ENCODE assay signal across 8 cellular contexts in genomic region chr9:128419061-128419925, GRCh38.
DNase-seq lines count a peak whose midpoint lies in the region; ATAC-seq lines count a peak whose summit lies in the region.

No MANE protein-coding gene starts in this region.

- H3K4me3 ChIP-seq in skeletal muscle cell (ENCODE audit: low read depth, low read length): peak overlapping the region; percentile 89

- peaks cover 12% of the 10 kb centered on the region for H3K4me1 Mint-ChIP-seq in activated T-cell treated with anti-CD3 and anti-CD28 coated beads, Interleukin-2, amount 50 U/mL, for 24 hours (ENCODE audit: low read depth)

- DNase-seq in activated T-cell treated with anti-CD3 and anti-CD28 coated beads, Interleukin-2, amount 50 U/mL, for 24 hours: peak; percentile 48
- no peak for DNase-seq in activated T-cell treated with anti-CD3 and anti-CD28 coated beads, Interleukin-2, amount 50 U/mL, for 1 hour
- DNase-seq in SHP77 treated with DMSO at 0.1 percent for 48 hours (lab: John Stamatoyannopoulos, UW) (peak; percentile 29), epithelial cell of prostate (ENCODE audit: low read depth, low spot score) (no peak), skeletal muscle cell (ENCODE audit: low read depth) (no peak), cortex of kidney (lab: John Stamatoyannopoulos, UW) (no peak)

- peak overlapping the region; percentile 84 for H3K27ac ChIP-seq in epithelial cell of prostate

- peaks cover 43% of the 10 kb centered on the region for H3K27me3 Mint-ChIP-seq in activated T-cell treated with anti-CD3 and anti-CD28 coated beads, Interleukin-2, amount 50 U/mL, for 24 hours

- H3K4me3 Mint-ChIP-seq in activated T-cell treated with anti-CD3 and anti-CD28 coated beads, Interleukin-2, amount 50 U/mL, for 24 hours: peak overlapping the region; percentile 76

- ATAC-seq in HG03097 (IDR thresholded peaks at IDR 0.05; ENCODE audit: low FRiP score, unreplicated experiment) (no peak), HG03442 (IDR thresholded peaks at IDR 0.05; ENCODE audit: unreplicated experiment) (no peak)

- no peaks in the 10 kb centered on the region for H3K36me3 Mint-ChIP-seq in activated T-cell treated with anti-CD3 and anti-CD28 coated beads, Interleukin-2, amount 50 U/mL, for 24 hours (ENCODE audit: low read depth)

- no peak overlapping the region for H3K27ac Mint-ChIP-seq in activated T-cell treated with anti-CD3 and anti-CD28 coated beads, Interleukin-2, amount 50 U/mL, for 24 hours

- no peaks in the 10 kb centered on the region for H3K9me3 Mint-ChIP-seq in activated T-cell treated with anti-CD3 and anti-CD28 coated beads, Interleukin-2, amount 50 U/mL, for 24 hours

Comparison
In these comparisons a context has a peak if more than half of its experiments do, and no peak if none do; other contexts are left out.
1. DNase-seq: peak in activated T-cell treated with anti-CD3 and anti-CD28 coated beads, Interleukin-2, amount 50 U/mL, for 24 hours (single experiment) and SHP77 treated with DMSO at 0.1 percent for 48 hours (single experiment); none in activated T-cell treated with anti-CD3 and anti-CD28 coated beads, Interleukin-2, amount 50 U/mL, for 1 hour (single experiment), epithelial cell of prostate (single experiment), skeletal muscle cell (single experiment) and cortex of kidney (single experiment).